Comparison of ENCODE assay signal across 18 cellular contexts in genomic region chr15:43808435-43808950, GRCh38. TPM values are rescaled to one million over a fixed set of nuclear protein-coding genes. Genes with fewer than 3 reads are reported as not detected.
DNase-seq lines count a peak whose midpoint lies in the region; ATAC-seq and TF ChIP-seq lines count a peak whose summit lies in the region.
"Had no signal": no experiment of that assay in that cellular context is flagged by ENCODE, and none has a peak within 500 bp of the region (broad histone marks: within the 10 kb centered on the region; RNA-seq: fewer than 3 reads in every experiment).

No MANE protein-coding gene starts in this region.

- DNase-seq in activated B cell treated with CpG ODN at 0.5 μM for 24 hours: no peak
- no peak for DNase-seq in sigmoid colon
- DNase-seq: Calu3; CD4-positive, alpha-beta T cell; GM23248; NCI-H1417; NCI-H2029; NCI-H524; OCI-M1; RPMI8226; SJCRH30 had no signal

- H3K27ac Mint-ChIP-seq in IgD-negative memory B cell (peak overlapping the region; percentile 82 to 94 (median 88)), activated B cell treated with CpG ODN at 0.5 μM for 24 hours (peak overlapping the region; percentile 85)
- H3K27ac Mint-ChIP-seq: CD4-positive, alpha-beta T cell had no signal

- peaks cover 61 to 100% (median 71%) of the 10 kb centered on the region in 4 donors for H3K36me3 ChIP-seq in sigmoid colon

- no peak for TF ChIP-seq EP300 in sigmoid colon (IDR thresholded peaks at IDR 0.05)

- POLR2A ChIA-PET in activated B cell treated with CpG ODN at 0.5 μM for 24 hours (lab: Charles Lee): interaction anchor here (0.7 to 2.9 kb wide), 12 partner anchors 8 to 982 kb away, joined by 3 to 80 read pairs (median 7); partner anchors contain the start of genes ELL3, HYPK, MFAP1 and SERF2

- intact Hi-C loops in activated B cell treated with CpG ODN at 0.5 μM for 24 hours (cut with micrococcal nuclease) (no loop called here), sigmoid colon (cut with DNase I) (no loop called here)

- H3K4me3 Mint-ChIP-seq in IgD-negative memory B cell (peak overlapping the region in 3 of 4 donors; percentile 44 to 81 (median 71)), activated B cell treated with CpG ODN at 0.5 μM for 24 hours (peak overlapping the region; percentile 62)
- H3K4me3 Mint-ChIP-seq: CD4-positive, alpha-beta T cell had no signal

- H3K4me3 ChIP-seq in sigmoid colon: no peak overlapping the region
- H3K4me3 ChIP-seq: A549, GM23248, SJCRH30 had no signal

- no peak for TF ChIP-seq CTCF in 22Rv1 (IDR thresholded peaks at IDR 0.05)
- no peak for TF ChIP-seq CTCF in activated B cell treated with CpG ODN at 0.5 μM for 24 hours (IDR thresholded peaks at IDR 0.05)
- TF ChIP-seq CTCF in sigmoid colon (IDR thresholded peaks at IDR 0.05): no peak

- no peak for ATAC-seq in activated B cell treated with CpG ODN at 0.5 μM for 24 hours (ENCODE audit: low read depth)
- no peak for ATAC-seq in HG03354 (IDR thresholded peaks at IDR 0.05; ENCODE audit: poor library complexity, severe bottlenecking, unreplicated experiment)
- ATAC-seq in GM19324 (IDR thresholded peaks at IDR 0.05; ENCODE audit: low FRiP score, unreplicated experiment): no peak
- ATAC-seq: A549 had no signal

- H3K36me3 Mint-ChIP-seq in IgD-negative memory B cell (peaks cover 12% of the 10 kb centered on the region), activated B cell treated with CpG ODN at 0.5 μM for 24 hours (ENCODE audit: low read depth) (peaks cover 73% of the 10 kb centered on the region)

- H3K4me1 Mint-ChIP-seq in IgD-negative memory B cell: peaks cover 17 to 32% (median 18%) of the 10 kb centered on the region in 3 donors
- H3K4me1 Mint-ChIP-seq in activated B cell treated with CpG ODN at 0.5 μM for 24 hours: peaks cover 28% of the 10 kb centered on the region

- H3K9me3 ChIP-seq in sigmoid colon: no peaks in the 10 kb centered on the region
- H3K9me3 ChIP-seq: A549, SJCRH30 had no signal

- H3K9me3 Mint-ChIP-seq in IgD-negative memory B cell (no peaks in the 10 kb centered on the region), activated B cell treated with CpG ODN at 0.5 μM for 24 hours (no peaks in the 10 kb centered on the region)
- H3K9me3 Mint-ChIP-seq: CD4-positive, alpha-beta T cell had no signal

- TF ChIP-seq POLR2A in sigmoid colon (IDR thresholded peaks at IDR 0.05): no peak

- H3K27me3 Mint-ChIP-seq in IgD-negative memory B cell (no peaks in the 10 kb centered on the region), activated B cell treated with CpG ODN at 0.5 μM for 24 hours (no peaks in the 10 kb centered on the region)
- H3K27me3 Mint-ChIP-seq: CD4-positive, alpha-beta T cell had no signal

- no peaks in the 10 kb centered on the region for H3K4me1 ChIP-seq in sigmoid colon
- H3K4me1 ChIP-seq: SJCRH30 had no signal

- 30 to 70% methylated on average over 5 of the region's 5 CpGs for WGBS in sigmoid colon, 2 donors

- no peaks in the 10 kb centered on the region for H3K27me3 ChIP-seq in sigmoid colon
- H3K27me3 ChIP-seq: SJCRH30 had no signal

- CTCF ChIA-PET in activated B cell treated with CpG ODN at 0.5 μM for 24 hours (lab: Charles Lee): interaction anchor here (1.0 to 2.0 kb wide), 3 partner anchors 8 to 32 kb away, joined by 3 to 9 read pairs (median 4); partner anchors contain the start of genes ELL3, HYPK, MFAP1 and SERINC4

- peak overlapping the region; percentile 42 for H3K27ac ChIP-seq in 22Rv1
- H3K27ac ChIP-seq in sigmoid colon: no peak overlapping the region
- H3K27ac ChIP-seq: A549, GM23248, KMS-11, SJCRH30 had no signal

RNA-seq across cellular contexts. Expression of gene HYPK, which starts 8.1 kb away (rescaled TPM):
- polyA plus RNA-seq in IgD-negative memory B cell (7.8 TPM), sigmoid colon (10 to 100 TPM; 13.8 to 22.2 (median 14.7) TPM)
- total RNA-seq in activated B cell treated with CpG ODN at 0.5 μM for 24 hours (19.2 and 19.7 TPM in 2 replicates), sigmoid colon (10 to 100 TPM in 2 of 4 donors, 1 to 10 TPM in 2; 3.6 to 22.8 (median 10.4) TPM)

RNA-seq across cellular contexts. Expression of gene SERINC4, which starts 8.5 kb away (rescaled TPM):
- polyA plus RNA-seq in IgD-negative memory B cell (1.1 TPM), sigmoid colon (under 1 TPM in 2 of 3 donors, not detected in 1; 0.60 to 0.61 TPM)
- total RNA-seq in activated B cell treated with CpG ODN at 0.5 μM for 24 hours (0.11 and 0.20 TPM in 2 replicates), sigmoid colon (under 1 TPM in 1 of 4 donors, not detected in 3; 0.27 TPM)
- total RNA-seq: G401, GM23248, SJCRH30 had no signal
- polyA plus RNA-seq: GM23248 had no signal

RNA-seq across cellular contexts. Expression of gene MFAP1, which starts 16.0 kb away (rescaled TPM):
- polyA plus RNA-seq in IgD-negative memory B cell (10.9 TPM), sigmoid colon (10 to 100 TPM; 21.0 to 27.0 (median 22.9) TPM)
- total RNA-seq in activated B cell treated with CpG ODN at 0.5 μM for 24 hours (26.1 and 27.9 TPM in 2 replicates), sigmoid colon (10 to 100 TPM; 12.7 to 20.0 (median 15.2) TPM)

RNA-seq across cellular contexts. Expression of gene SERF2, which starts 16.4 kb away (rescaled TPM):
- polyA plus RNA-seq in IgD-negative memory B cell (1,765 TPM), sigmoid colon (1,000 to 10,000 TPM; 1,723 to 3,090 (median 2,981) TPM)
- total RNA-seq in activated B cell treated with CpG ODN at 0.5 μM for 24 hours (601 and 656 TPM in 2 replicates), sigmoid colon (100 to 1,000 TPM; 625 to 803 (median 718) TPM)

RNA-seq across cellular contexts. Expression of gene WDR76, which starts 18.3 kb away (rescaled TPM):
- polyA plus RNA-seq in IgD-negative memory B cell (6.8 TPM), sigmoid colon (1 to 10 TPM; 1.2 to 5.4 (median 2.5) TPM)
- total RNA-seq in activated B cell treated with CpG ODN at 0.5 μM for 24 hours (12.0 and 15.1 TPM in 2 replicates), sigmoid colon (10 to 100 TPM in 3 of 4 donors, 1 to 10 TPM in 1; 8.9 to 11.6 (median 11.0) TPM)
